8 cellular contexts compared by ENCODE assay signal in the genomic region with DNA sequence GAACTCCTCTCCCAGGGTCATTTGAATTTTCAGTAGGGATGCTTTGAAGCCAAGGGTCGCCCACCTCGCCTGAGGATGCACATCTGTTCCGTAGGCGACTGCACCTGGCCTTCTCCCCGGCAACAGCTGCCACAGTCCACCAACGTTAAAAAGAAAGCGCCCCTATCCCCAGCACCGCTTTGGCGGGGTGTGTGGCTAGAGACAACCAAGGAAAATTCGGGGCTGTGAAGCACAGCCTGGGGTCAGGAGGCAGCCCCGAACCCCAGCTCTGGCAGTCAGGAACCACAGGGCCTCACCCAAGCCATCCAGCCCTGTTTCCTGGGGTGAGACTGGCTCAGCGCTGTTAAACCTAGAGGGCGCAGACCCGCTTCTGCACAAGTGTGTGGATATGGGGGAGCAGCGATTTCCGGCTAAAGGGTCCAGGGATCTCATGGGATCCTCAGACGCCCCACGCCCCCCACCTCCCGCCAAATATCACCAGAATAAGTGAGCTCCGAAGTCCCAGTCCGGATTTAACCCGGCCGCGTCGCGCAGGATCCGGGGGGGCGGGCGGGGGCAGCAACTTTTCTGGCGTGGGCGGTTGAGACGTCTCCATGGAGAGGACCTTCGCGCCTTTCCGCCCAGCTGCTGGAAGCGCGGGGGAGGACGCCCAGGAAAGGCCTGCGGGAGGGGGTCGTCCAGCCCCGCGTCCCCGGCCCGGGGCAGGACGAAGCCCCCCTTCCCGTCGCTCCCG. TPM values are rescaled to one million over a fixed set of nuclear protein-coding genes. Genes with fewer than 3 reads are reported as not detected.
DNase-seq lines count a peak whose midpoint lies in the region; ATAC-seq and TF ChIP-seq lines count a peak whose summit lies in the region.

No MANE protein-coding gene starts in this region.

- peak overlapping the region; percentile 15 for H3K27ac Mint-ChIP-seq in Caco-2 (ENCODE audit: unreplicated experiment)

- peak overlapping the region; percentile 97 for H3K4me3 ChIP-seq in Caco-2 (ENCODE audit: low read depth, low read length)
- peak overlapping the region; percentile 88 for H3K4me3 ChIP-seq in WERI-Rb-1 (ENCODE audit: low read depth, low read length)
- H3K4me3 ChIP-seq in endocrine pancreas (ENCODE audit: control insufficient read depth, insufficient read depth, low read length) = peak overlapping the region; percentile 49
- peak overlapping the region; percentile 90 for H3K4me3 ChIP-seq in thoracic aorta

- H3K4me1 Mint-ChIP-seq in Caco-2 (ENCODE audit: low read depth, unreplicated experiment) = peaks cover 20% of the 10 kb centered on the region

- H3K4me1 ChIP-seq in Caco-2 (peaks cover 6% of the 10 kb centered on the region), endocrine pancreas (ENCODE audit: control insufficient read depth, insufficient read depth, low read length) (no peaks in the 10 kb centered on the region), thoracic aorta (ENCODE audit: control insufficient read depth in 1 of 2, low read depth in 2 of 2) (peaks cover 4 to 7% of the 10 kb centered on the region in 2 donors)

- H3K9me3 ChIP-seq in Caco-2 (no peaks in the 10 kb centered on the region), WERI-Rb-1 (ENCODE audit: severe bottlenecking) (no peaks in the 10 kb centered on the region), endocrine pancreas (ENCODE audit: control insufficient read depth, low read length) (no peaks in the 10 kb centered on the region), thoracic aorta (no peaks in the 10 kb centered on the region)

- H3K27me3 ChIP-seq in Caco-2 (replicated peaks; ENCODE audit: control insufficient read depth, insufficient read depth, low read length) (no peaks in the 10 kb centered on the region), WERI-Rb-1 (ENCODE audit: insufficient read depth, low read depth, severe bottlenecking) (no peaks in the 10 kb centered on the region), endocrine pancreas (ENCODE audit: control insufficient read depth, insufficient read depth, low read length) (no peaks in the 10 kb centered on the region), thoracic aorta (replicated peaks; ENCODE audit: insufficient read depth) (no peaks in the 10 kb centered on the region)

- H3K27ac ChIP-seq in WERI-Rb-1 (peak overlapping the region; percentile 97), thoracic aorta (no peak overlapping the region)

- peaks cover 30% of the 10 kb centered on the region for H3K36me3 Mint-ChIP-seq in Caco-2 (ENCODE audit: insufficient read depth, unreplicated experiment)

- no TSS peak for BruUV-seq in Caco-2 (replicated peaks; lab: Mats Ljungman, UMichigan)

- H3K36me3 ChIP-seq in Caco-2 (ENCODE audit: control insufficient read depth, insufficient read depth, low read length) (no peaks in the 10 kb centered on the region; the same call in 1 of the 2 replicates), WERI-Rb-1 (peaks cover 50% of the 10 kb centered on the region), endocrine pancreas (ENCODE audit: control insufficient read depth, insufficient read depth, low read length) (no peaks in the 10 kb centered on the region), thoracic aorta (no peaks in the 10 kb centered on the region)

- H3K27me3 Mint-ChIP-seq in Caco-2 (ENCODE audit: insufficient read depth, unreplicated experiment) = no peaks in the 10 kb centered on the region

- POLR2A ChIA-PET in Caco-2 (lab: Charles Lee) = interaction anchor here (0.6 kb wide), 2 partner anchors 523 to 874 kb away, joined by 4 to 5 read pairs; no protein-coding TSS in a partner anchor

- ATAC-seq in GM19463 (IDR thresholded peaks at IDR 0.05; ENCODE audit: unreplicated experiment) = peak; percentile 35
- ATAC-seq in HG03571 (IDR thresholded peaks at IDR 0.05; ENCODE audit: unreplicated experiment) = peak; percentile 35
- ATAC-seq in thoracic aorta (ENCODE audit: insufficient number of reproducible peaks, low FRiP score, low read depth) = no peak

- peak overlapping the region; percentile 82 for H3K9ac ChIP-seq in endocrine pancreas (ENCODE audit: control insufficient read depth, insufficient read depth, low read length)

- CTCF ChIA-PET in Caco-2 (lab: Charles Lee) = no interaction called here

- peak in 1 of 2 experiments; percentile 32 for TF ChIP-seq CTCF in Caco-2 (IDR thresholded peaks at IDR 0.05; ENCODE audit: insufficient read depth in 1 of 2, low read depth in 1 of 2, low read length in 1 of 2, severe bottlenecking in 1 of 2, unreplicated experiment in 1 of 2)
- TF ChIP-seq CTCF in WERI-Rb-1 (IDR thresholded peaks at IDR 0.05; ENCODE audit: low read depth, low read length) = no peak
- no peak for TF ChIP-seq CTCF in thoracic aorta (IDR thresholded peaks at IDR 0.05)

- intact Hi-C loops in Caco-2 (cut with micrococcal nuclease; ENCODE audit: unreplicated experiment) = no loop called here

- H3K4me3 Mint-ChIP-seq in Caco-2 (ENCODE audit: unreplicated experiment) = peak overlapping the region; percentile 77

- DNase-seq in Caco-2 = peak; percentile 50 to 53
- peak; percentile 46 for DNase-seq in WERI-Rb-1
- DNase-seq in mesenteric fat pad (ENCODE audit: low spot score) = peak; percentile 89
- DNase-seq in thoracic aorta (ENCODE audit: low spot score) = no peak
- no peak for DNase-seq in NK-92 (lab: John Stamatoyannopoulos, UW; ENCODE audit: unreplicated experiment)

- H3K9me3 Mint-ChIP-seq in Caco-2 (ENCODE audit: unreplicated experiment) = no peaks in the 10 kb centered on the region

RNA-seq across cellular contexts. Expression of gene ZC3HAV1L, which starts 0.8 kb away (rescaled TPM):
- total RNA-seq in Caco-2 (2022) (22.1 and 24.6 TPM in 2 replicates), mesenteric fat pad (13.6 TPM), thoracic aorta (10 to 100 TPM; 10.4 to 22.7 TPM)

RNA-seq across cellular contexts. Expression of gene KIAA1549, which starts 53.8 kb away (rescaled TPM):
- total RNA-seq in Caco-2 (2022) (19.9 and 21.9 TPM in 2 replicates), mesenteric fat pad (2.4 TPM), thoracic aorta (1 to 10 TPM in 1 of 2 donors, under 1 TPM in 1; 0.95 to 1.8 TPM)

Comparison
In these comparisons a context has a peak if more than half of its experiments do, and no peak if none do; other contexts are left out.
1. DNase-seq: peak in Caco-2 (2 of 2), WERI-Rb-1 (single experiment) and mesenteric fat pad (single experiment); none in thoracic aorta (single experiment) and NK-92 (single experiment).
2. Peak in every context shown above with its lines, with median percentiles within 50 percentile points of each other: H3K4me3 ChIP-seq.